In genomic region chr17:56833812-56834379, GRCh38 we compare ENCODE assay signal across 8 cellular contexts. TPM values are rescaled to one million over a fixed set of nuclear protein-coding genes. Genes with fewer than 3 reads are reported as not detected.
DNase-seq lines count a peak whose midpoint lies in the region; ATAC-seq and TF ChIP-seq lines count a peak whose summit lies in the region.

C17orf67 (minus strand) TSS chr17:56833920; CDS start chr17:56815810, 18,110 bp downstream.
DGKE (plus strand) TSS chr17:56834151; CDS start chr17:56834796, 645 bp downstream.

- peak within 1 kb of the TSS; percentile 89 for H3K4me3 ChIP-seq in AG04450 (ENCODE audit: low read depth, low read length)
- peak within 1 kb of the TSS; percentile 79 to 81 for H3K4me3 ChIP-seq in cardiac fibroblast (replicated peaks in 1 of 2; ENCODE audit: low read depth in 2 of 2, low read length in 2 of 2)

- no peaks in the 10 kb centered on the region; the same call in 1 of the 2 replicates for H3K9me3 ChIP-seq in AG04450 (ENCODE audit: control insufficient read depth, insufficient read depth, low read length)

- peaks cover 42% of the 10 kb centered on the region for H3K4me1 Mint-ChIP-seq in activated B cell treated with CpG ODN at 0.5 μM for 24 hours

- peaks cover 32% of the 10 kb centered on the region for H3K36me3 Mint-ChIP-seq in activated B cell treated with CpG ODN at 0.5 μM for 24 hours (ENCODE audit: low read depth)

- intact Hi-C loops in activated B cell treated with CpG ODN at 0.5 μM for 24 hours (cut with micrococcal nuclease), result loop anchor here (1.0 to 10.0 kb wide), 9 partner anchors 15 to 1173 kb away; partner anchors contain the start of genes AKAP1, COIL, MRPS23 and MSI2

- H3K27ac Mint-ChIP-seq in activated B cell treated with CpG ODN at 0.5 μM for 24 hours, result peak within 1 kb of the TSS; percentile 88

- no peaks in the 10 kb centered on the region for H3K9me3 Mint-ChIP-seq in activated B cell treated with CpG ODN at 0.5 μM for 24 hours

- no peaks in the 10 kb centered on the region for H3K27me3 Mint-ChIP-seq in activated B cell treated with CpG ODN at 0.5 μM for 24 hours

- CTCF ChIA-PET in AG04450 (lab: Charles Lee) (interaction anchor here (3.1 kb wide), 1 partner anchor 15 kb away, joined by 18 read pairs; no protein-coding TSS in a partner anchor), activated B cell treated with CpG ODN at 0.5 μM for 24 hours (lab: Charles Lee) (interaction anchor here (3.5 kb wide), 1 partner anchor 14 kb away, joined by 14 read pairs; no protein-coding TSS in a partner anchor)

- H3K4me3 Mint-ChIP-seq in activated B cell treated with CpG ODN at 0.5 μM for 24 hours, result peak within 1 kb of the TSS; percentile 93

- peak; percentile 88 for DNase-seq in AG04450 (ENCODE audit: low read depth, low spot score)
- DNase-seq in NCI-H2171 treated with DMSO at 0.1 percent for 48 hours (lab: John Stamatoyannopoulos, UW), result peak; percentile 91
- DNase-seq in activated B cell treated with CpG ODN at 0.5 μM for 24 hours, result peak; percentile 99
- peak; percentile 96 to 98 for DNase-seq in cardiac fibroblast (ENCODE audit: low read depth in 2 of 2)
- DNase-seq in islet precursor cell, result peak; percentile 99
- peak; percentile 99 for DNase-seq in stimulated activated CD4-positive, alpha-beta T cell treated with anti-CD3 and anti-CD28 coated beads, Interleukin-12 subunit alpha, Interleukin-12 subunit beta, amount 100 ng/mL, for 4 hours

- TF ChIP-seq CTCF in AG04450 (IDR thresholded peaks at IDR 0.05; ENCODE audit: low read depth, low read length), result no peak
- no peak for TF ChIP-seq CTCF in activated B cell treated with CpG ODN at 0.5 μM for 24 hours (IDR thresholded peaks at IDR 0.05)
- TF ChIP-seq CTCF in cardiac fibroblast (IDR thresholded peaks at IDR 0.05; ENCODE audit: low read depth, low read length), result no peak

- ATAC-seq in GM18907 (IDR thresholded peaks at IDR 0.05; ENCODE audit: unreplicated experiment) (peak; percentile 75), HG03135 (IDR thresholded peaks at IDR 0.05; ENCODE audit: unreplicated experiment) (peak; percentile 69), activated B cell treated with CpG ODN at 0.5 μM for 24 hours (ENCODE audit: low read depth) (peak; percentile 92)

- no peaks in the 10 kb centered on the region for H3K27me3 ChIP-seq in AG04450 (ENCODE audit: control insufficient read depth, insufficient read depth, low read length)

- POLR2A ChIA-PET in AG04450 (lab: Yijun Ruan, JAX), result interaction anchor here (0.6 to 1.3 kb wide), 3 partner anchors 46 to 128 kb away, joined by 3 to 5 read pairs (median 4); partner anchors contain the start of gene TRIM25
- POLR2A ChIA-PET in activated B cell treated with CpG ODN at 0.5 μM for 24 hours (lab: Charles Lee), result interaction anchor here (0.7 to 2.5 kb wide), 7 partner anchors 9 to 782 kb away, joined by 3 to 12 read pairs (median 4); partner anchors contain the start of genes AKAP1 and SCPEP1

- H3K27ac ChIP-seq in AG04450 (ENCODE audit: low read depth, low read length), result peak within 1 kb of the TSS; percentile 41

RNA-seq across cellular contexts. Expression of gene C17orf67, which starts in this region (rescaled TPM):
- polyA plus RNA-seq in AG04450 (2011; rRNA removed), result 0.42 and 0.76 TPM in 2 replicates
- 0.35 and 0.60 TPM in 2 replicates for polyA minus RNA-seq in AG04450 (2011; rRNA and poly(A)+ RNA removed)
- total RNA-seq in activated B cell treated with CpG ODN at 0.5 μM for 24 hours, result 3.3 and 4.0 TPM in 2 replicates

RNA-seq across cellular contexts. Expression of gene DGKE, which starts in this region (rescaled TPM):
- polyA plus RNA-seq in AG04450 (2011; rRNA removed), result 2.3 and 3.2 TPM in 2 replicates
- polyA minus RNA-seq in AG04450 (2011; rRNA and poly(A)+ RNA removed), result 1.4 and 3.6 TPM in 2 replicates
- total RNA-seq in activated B cell treated with CpG ODN at 0.5 μM for 24 hours, result 15.4 and 20.3 TPM in 2 replicates

Comparison
In these comparisons a context has a peak if more than half of its experiments do, and no peak if none do; other contexts are left out.
1. Peak in every context shown above with its lines: DNase-seq, ATAC-seq, H3K4me3 ChIP-seq and H3K27ac ChIP-seq.